In genomic region chr4:176561368-176561767, GRCh38 we compare ENCODE assay signal across 38 cellular contexts.
"Had no signal": no experiment of that assay in that cellular context is flagged by ENCODE, and none has a peak within 500 bp of the region (broad histone marks: within the 10 kb centered on the region; RNA-seq: fewer than 3 reads in every experiment).

No MANE protein-coding gene starts in this region.

- H3K4me1 ChIP-seq: ascending aorta, body of pancreas, breast epithelium, Peyer's patch, SJSA1 had no signal

- H3K4me2 ChIP-seq: KMS-11 had no signal

- ATAC-seq: activated CD8-positive, alpha-beta T cell treated with anti-CD3 and anti-CD28 coated beads for 36 hours; activated T-cell treated with anti-CD3 and anti-CD28 coated beads, Interleukin-2, amount 50 U/mL, for 72 hours; activated T-helper 17 cell treated with anti-CD3 and anti-CD28 coated beads, Interleukin-2, amount 50 U/mL, for 72 hours; body of pancreas; PC-3 had no signal

- H3K4me3 ChIP-seq: ascending aorta, body of pancreas, breast epithelium, Peyer's patch, SJSA1 had no signal

- H3K9me3 ChIP-seq: ascending aorta, body of pancreas, breast epithelium, Peyer's patch, SJSA1 had no signal

- H3K27me3 ChIP-seq: ascending aorta, body of pancreas, breast epithelium, Peyer's patch, SJSA1 had no signal

- H3K27ac ChIP-seq: ascending aorta, body of pancreas, breast epithelium, KMS-11, Peyer's patch, SJSA1, WERI-Rb-1 had no signal

- H3K36me3 ChIP-seq: ascending aorta, breast epithelium, Peyer's patch, SJSA1, WERI-Rb-1 had no signal

- DNase-seq: activated CD4-positive, alpha-beta T cell treated with anti-CD3 and anti-CD28 coated beads for 1 hour; activated CD4-positive, alpha-beta T cell treated with anti-CD3 and anti-CD28 coated beads, Interleukin-2, amount 10 ng/mL, durations not matched to agents 24 days and 14 days; activated CD4-positive, alpha-beta T cell treated with anti-CD3 and anti-CD28 coated beads, Interleukin-2, amount 50 U/mL, for 4 hours; activated CD4-positive, CD25-positive, alpha-beta regulatory T cell; activated CD8-positive, alpha-beta T cell treated with anti-CD3 and anti-CD28 coated beads for 36 hours; activated effector memory CD4-positive, alpha-beta T cell treated with anti-CD3 and anti-CD28 coated beads, Interleukin-2, amount 50 U/mL, for 16 hours; activated naive CD4-positive, alpha-beta T cell; activated naive CD4-positive, alpha-beta T cell treated with anti-CD3 and anti-CD28 coated beads, Interleukin-2, amount 50 U/mL, for 16 hours; activated naive CD8-positive, alpha-beta T cell treated with anti-CD3 and anti-CD28 coated beads, Interleukin-2, amount 10 ng/mL, durations not matched to agents 7 days and 5 days; activated T-cell treated with anti-CD3 and anti-CD28 coated beads, Interleukin-2, amount 50 U/mL, for 1 hour; activated T-cell treated with anti-CD3 and anti-CD28 coated beads, Interleukin-2, amount 50 U/mL, for 72 hours; amygdala; body of pancreas; NCI-H1092 treated with DMSO at 0.1 percent for 48 hours; NCI-H1417; NCI-H146; NCI-H187; NCI-H2029 treated with DMSO at 0.1 percent for 48 hours; NCI-H2107; NCI-H2171; NCI-H510A; NCI-H526; NCI-H748 treated with DMSO at 0.1 percent for 48 hours; NK-92 treated with Interleukin-12 subunit alpha and Interleukin-12 subunit beta, amount 100 ng/mL, for 24 hours; PC-3; Peyer's patch; RPMI8226; SHP77 treated with DMSO at 0.1 percent for 48 hours; SW 1271; T-helper 1 cell; T-helper 2 cell; T-helper 9 cell; WERI-Rb-1 had no signal

- H3K9ac ChIP-seq: KMS-11 had no signal
